In genomic region chr2:169012812-169013627, GRCh38 we compare ENCODE assay signal across 17 cellular contexts. TPM values are rescaled to one million over a fixed set of nuclear protein-coding genes. Genes with fewer than 3 reads are reported as not detected.
DNase-seq lines count a peak whose midpoint lies in the region; ATAC-seq and TF ChIP-seq lines count a peak whose summit lies in the region.
"Had no signal": no experiment of that assay in that cellular context is flagged by ENCODE, and none has a peak within 500 bp of the region (broad histone marks: within the 10 kb centered on the region; RNA-seq: fewer than 3 reads in every experiment).

No MANE protein-coding gene starts in this region.

- H4K20me1 ChIP-seq in fibroblast of lung (ENCODE audit: control insufficient read depth, extremely low read depth, insufficient read depth, low read length) = no peaks in the 10 kb centered on the region

- no peak overlapping the region for H3K4me2 ChIP-seq in fibroblast of lung (ENCODE audit: extremely low read depth, insufficient read depth, low read length)

- H3K36me3 ChIP-seq in fibroblast of lung (ENCODE audit: control insufficient read depth, insufficient read depth, low read length) = no peaks in the 10 kb centered on the region
- no peaks in the 10 kb centered on the region for H3K36me3 ChIP-seq in mucosa of descending colon (ENCODE audit: low read depth)
- H3K36me3 ChIP-seq in upper lobe of left lung = no peaks in the 10 kb centered on the region
- H3K36me3 ChIP-seq: BE2C had no signal

- H3K4me1 ChIP-seq in fibroblast of lung (ENCODE audit: control insufficient read depth, extremely low read depth, insufficient read depth, low read length) (no peaks in the 10 kb centered on the region), mucosa of descending colon (ENCODE audit: low read depth) (peaks cover 22% of the 10 kb centered on the region), upper lobe of left lung (no peaks in the 10 kb centered on the region)
- H3K4me1 ChIP-seq: BE2C had no signal

- no peaks in the 10 kb centered on the region for H3K36me3 Mint-ChIP-seq in activated T-helper 2 cell treated with anti-CD3 and anti-CD28 coated beads, Interferon-gamma antibody, Interleukin-2, Interleukin-4, amounts not matched to agents 10 μg/mL and 5 μg/mL and 100 μg/mL, durations not matched to agents 14 hours and 24 hours and 36 hours (ENCODE audit: low read depth)
- H3K36me3 Mint-ChIP-seq: mesothelial cell of epicardium had no signal

- no peak for TF ChIP-seq EP300 in upper lobe of left lung (IDR thresholded peaks at IDR 0.05)

- WGBS in upper lobe of left lung, 2 donors = 62 to 70% methylated on average over 6 of the region's 6 CpGs

- no peak overlapping the region for H2AFZ ChIP-seq in fibroblast of lung (ENCODE audit: low read length)

- H3K4me3 Mint-ChIP-seq in activated T-helper 2 cell treated with anti-CD3 and anti-CD28 coated beads, Interferon-gamma antibody, Interleukin-2, Interleukin-4, amounts not matched to agents 10 μg/mL and 5 μg/mL and 100 μg/mL, durations not matched to agents 14 hours and 24 hours and 36 hours (ENCODE audit: low read depth) = no peak overlapping the region
- H3K4me3 Mint-ChIP-seq: activated naive CD8-positive, alpha-beta T cell treated with anti-CD3 and anti-CD28 coated beads, Interleukin-2, amount 50 U/mL, for 24 hours; dendritic cell treated with granulocyte-macrophage colony-stimulating factor and Interleukin-4, amounts not matched to agents 40 ng/mL and 50 ng/mL, for 4 days; mesothelial cell of epicardium had no signal

- no peaks in the 10 kb centered on the region for H3K9me3 Mint-ChIP-seq in activated T-helper 2 cell treated with anti-CD3 and anti-CD28 coated beads, Interferon-gamma antibody, Interleukin-2, Interleukin-4, amounts not matched to agents 10 μg/mL and 5 μg/mL and 100 μg/mL, durations not matched to agents 14 hours and 24 hours and 36 hours

- H3K9me3 ChIP-seq in fibroblast of lung (ENCODE audit: control insufficient read depth, insufficient read depth, low read depth, low read length) = no peaks in the 10 kb centered on the region
- H3K9me3 ChIP-seq in mucosa of descending colon = no peaks in the 10 kb centered on the region
- no peaks in the 10 kb centered on the region for H3K9me3 ChIP-seq in upper lobe of left lung
- H3K9me3 ChIP-seq: BE2C had no signal

- TF ChIP-seq CTCF in fibroblast of lung (conservative IDR thresholded peaks at IDR 0.05 in 1 of 2, IDR thresholded peaks at IDR 0.05 in 1 of 2; ENCODE audit: low read depth in 1 of 2, low read length in 2 of 2) = no peak
- TF ChIP-seq CTCF in mucosa of descending colon (IDR thresholded peaks at IDR 0.05) = no peak
- no peak for TF ChIP-seq CTCF in GM13977 (IDR thresholded peaks at IDR 0.05; ENCODE audit: extremely low read depth, insufficient read depth, missing control alignments)
- TF ChIP-seq CTCF in upper lobe of left lung (IDR thresholded peaks at IDR 0.05) = no peak

- intact Hi-C loops in activated T-helper 2 cell treated with anti-CD3 and anti-CD28 coated beads, Interferon-gamma antibody, Interleukin-2, Interleukin-4, amounts not matched to agents 10 μg/mL and 5 μg/mL and 100 μg/mL, durations not matched to agents 14 hours and 24 hours and 36 hours (cut with micrococcal nuclease) = loop anchor here (1.0 kb wide), 1 partner anchor 60 kb away; no protein-coding TSS in a partner anchor
- intact Hi-C loops in mucosa of descending colon (cut with DNase I, micrococcal nuclease) = no loop called here

- H3K27me3 ChIP-seq in fibroblast of lung (ENCODE audit: control insufficient read depth, insufficient read depth, low read length) = no peaks in the 10 kb centered on the region
- H3K27me3 ChIP-seq in upper lobe of left lung = no peaks in the 10 kb centered on the region
- H3K27me3 ChIP-seq: BE2C had no signal

- H3K4me1 Mint-ChIP-seq in activated T-helper 2 cell treated with anti-CD3 and anti-CD28 coated beads, Interferon-gamma antibody, Interleukin-2, Interleukin-4, amounts not matched to agents 10 μg/mL and 5 μg/mL and 100 μg/mL, durations not matched to agents 14 hours and 24 hours and 36 hours (ENCODE audit: low read depth) = peaks cover 7% of the 10 kb centered on the region

- no peak for TF ChIP-seq POLR2A in upper lobe of left lung (IDR thresholded peaks at IDR 0.05)

- in situ Hi-C loops in GM13977 (cut with MboI; ENCODE audit: low pct_unique_long_range_greater_than_20kb, low sequenced_read_pairs, unreplicated experiment) = no loop called here

- ATAC-seq in mucosa of descending colon (peak; percentile 21), HG03175 (IDR thresholded peaks at IDR 0.05; ENCODE audit: unreplicated experiment) (no peak), upper lobe of left lung (ENCODE audit: low FRiP score in 2 of 2) (no peak)

- peak overlapping the region; percentile 70 for H3K27ac Mint-ChIP-seq in activated T-helper 2 cell treated with anti-CD3 and anti-CD28 coated beads, Interferon-gamma antibody, Interleukin-2, Interleukin-4, amounts not matched to agents 10 μg/mL and 5 μg/mL and 100 μg/mL, durations not matched to agents 14 hours and 24 hours and 36 hours
- H3K27ac Mint-ChIP-seq: activated naive CD8-positive, alpha-beta T cell treated with anti-CD3 and anti-CD28 coated beads, Interleukin-2, amount 50 U/mL, for 24 hours; dendritic cell treated with granulocyte-macrophage colony-stimulating factor and Interleukin-4, amounts not matched to agents 40 ng/mL and 50 ng/mL, for 4 days; mesothelial cell of epicardium had no signal

- H3K27ac ChIP-seq in fibroblast of lung (ENCODE audit: insufficient read depth, low read length) (no peak overlapping the region), upper lobe of left lung (no peak overlapping the region)

- H3K79me2 ChIP-seq in fibroblast of lung (ENCODE audit: control insufficient read depth, insufficient read depth, low read length) = no peaks in the 10 kb centered on the region

- DNase-seq in HT-29 (ENCODE audit: low spot score) = peak; percentile 3
- no peak for DNase-seq in activated T-helper 2 cell treated with anti-CD3 and anti-CD28 coated beads, Interferon-gamma antibody, Interleukin-2, Interleukin-4, amounts not matched to agents 10 μg/mL and 5 μg/mL and 100 μg/mL, durations not matched to agents 14 hours and 24 hours and 36 hours (ENCODE audit: low spot score)
- DNase-seq in fibroblast of lung (ENCODE audit: low read depth in 2 of 2) = peak; percentile 10 to 12
- no peak for DNase-seq in mucosa of descending colon
- DNase-seq in GM13977 (ENCODE audit: low spot score) = no peak
- no peak for DNase-seq in upper lobe of left lung
- no peak for DNase-seq in activated naive CD4-positive, alpha-beta T cell (lab: John Stamatoyannopoulos, UW)
- DNase-seq: activated CD4-positive, alpha-beta T cell treated with anti-CD3 and anti-CD28 coated beads for 4 hours; activated naive CD8-positive, alpha-beta T cell treated with anti-CD3 and anti-CD28 coated beads, Interleukin-2, amount 50 U/mL, for 24 hours; NCI-H748 treated with DMSO at 0.1 percent for 48 hours; stimulated activated naive CD4-positive, alpha-beta T cell treated with Interleukin-2 at 50 U/mL for 16 hours; T-helper 9 cell had no signal

- H3K4me3 ChIP-seq in fibroblast of lung (replicated peaks in 1 of 4; ENCODE audit: control extremely low read depth in 1 of 4, insufficient read depth in 1 of 4, low read depth in 3 of 4, low read length in 4 of 4) = no peak overlapping the region
- H3K4me3 ChIP-seq in mucosa of descending colon = no peak overlapping the region
- no peak overlapping the region for H3K4me3 ChIP-seq in upper lobe of left lung

- H3K9ac ChIP-seq in fibroblast of lung (ENCODE audit: insufficient read depth, low read length) = no peak overlapping the region

- H3K27me3 Mint-ChIP-seq in activated T-helper 2 cell treated with anti-CD3 and anti-CD28 coated beads, Interferon-gamma antibody, Interleukin-2, Interleukin-4, amounts not matched to agents 10 μg/mL and 5 μg/mL and 100 μg/mL, durations not matched to agents 14 hours and 24 hours and 36 hours (ENCODE audit: low read depth) = peaks cover 4% of the 10 kb centered on the region

RNA-seq across cellular contexts. Expression of gene ABCB11, which starts 18.1 kb away (rescaled TPM):
- 0.08 TPM in 1 of 2 replicates, not detected in the other for total RNA-seq in HT-29 (2014; rRNA removed; shearing (Covaris generic))
- total RNA-seq in activated T-helper 2 cell treated with anti-CD3 and anti-CD28 coated beads, Interferon-gamma antibody, Interleukin-2, Interleukin-4, amounts not matched to agents 10 μg/mL and 5 μg/mL and 100 μg/mL, durations not matched to agents 14 hours and 24 hours and 36 hours = 0.02 TPM in 1 of 2 replicates, not detected in the other
- total RNA-seq in fibroblast of lung (not detected in 2 replicates), mucosa of descending colon (10 to 100 TPM in 1 of 3 donors, 1 to 10 TPM in 2; 1.2 to 21.7 (median 4.6) TPM), upper lobe of left lung (1 to 10 TPM in 1 of 6 donors, under 1 TPM in 1, not detected in 4; 0.03 to 3.6 TPM)
- polyA plus RNA-seq in fibroblast of lung = not detected in 2 replicates
- not detected in 2 replicates for polyA plus RNA-seq in fibroblast of lung (2012)
- polyA minus RNA-seq in fibroblast of lung (ENCODE audit: low replicate concordance) = not detected in 2 replicates
- total RNA-seq: H4 had no signal

RNA-seq across cellular contexts. Expression of gene DHRS9, which starts 56.3 kb away (rescaled TPM):
- 0.33 and 0.57 TPM in 2 replicates for total RNA-seq in HT-29 (2014; rRNA removed; shearing (Covaris generic))
- 3.3 and 3.6 TPM in 2 replicates for total RNA-seq in activated T-helper 2 cell treated with anti-CD3 and anti-CD28 coated beads, Interferon-gamma antibody, Interleukin-2, Interleukin-4, amounts not matched to agents 10 μg/mL and 5 μg/mL and 100 μg/mL, durations not matched to agents 14 hours and 24 hours and 36 hours
- not detected in 2 replicates for total RNA-seq in fibroblast of lung
- not detected in 2 replicates for polyA plus RNA-seq in fibroblast of lung
- not detected in 2 replicates for polyA plus RNA-seq in fibroblast of lung (2012)
- polyA minus RNA-seq in fibroblast of lung (ENCODE audit: low replicate concordance) = not detected in 2 replicates
- total RNA-seq in mucosa of descending colon = 100 to 1,000 TPM in 2 of 3 donors, 10 to 100 TPM in 1; 92.0 to 219 (median 160) TPM
- 10 to 100 TPM in 1 of 6 donors, 1 to 10 TPM in 5; 2.1 to 24.2 (median 4.6) TPM for total RNA-seq in upper lobe of left lung

Comparison
In these comparisons a context has a peak if more than half of its experiments do, and no peak if none do; other contexts are left out.
1. DNase-seq: peak in HT-29 (single experiment) and fibroblast of lung (2 of 2); none in activated T-helper 2 cell treated with anti-CD3 and anti-CD28 coated beads, Interferon-gamma antibody, Interleukin-2, Interleukin-4, amounts not matched to agents 10 μg/mL and 5 μg/mL and 100 μg/mL, durations not matched to agents 14 hours and 24 hours and 36 hours (single experiment), mucosa of descending colon (0 of 3), GM13977 (single experiment), upper lobe of left lung (0 of 2) and activated naive CD4-positive, alpha-beta T cell (0 of 4).